Comparison of ENCODE assay signal across 1 cellular context in the genomic region with DNA sequence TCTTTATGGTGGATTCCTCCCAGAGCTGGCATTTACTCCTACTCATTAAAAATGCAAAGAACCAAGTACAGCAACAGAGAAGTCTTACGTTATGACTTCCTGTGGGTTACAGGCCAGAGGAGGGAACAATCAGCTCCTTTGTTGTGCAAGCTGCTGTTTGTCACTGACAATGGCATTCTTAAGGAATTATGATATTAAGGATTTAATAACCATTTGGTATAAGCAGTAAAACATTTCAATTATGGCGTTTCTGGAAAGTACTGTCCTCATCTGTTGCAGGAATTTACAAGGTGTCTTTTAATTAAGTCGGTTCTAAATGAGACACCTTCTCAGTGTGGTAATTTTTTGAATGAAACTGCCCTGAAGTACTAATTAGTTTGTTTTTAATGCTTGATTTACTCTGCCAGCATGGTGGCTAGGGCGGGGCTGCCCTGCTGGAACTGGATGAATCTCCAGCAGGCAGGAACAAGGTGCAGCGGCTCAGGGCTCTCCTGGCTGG.
TF ChIP-seq lines count a peak whose summit lies in the region.

No MANE protein-coding gene starts in this region.

TF ChIP-seq in H1, 55 proteins besides CTCF, POLR2A, EP300 and RAD21 (continued from another document):
- TF ChIP-seq CHD1 (IDR thresholded peaks at IDR 0.05; ENCODE audit: low read depth, low read length), result no peak
- no peak for TF ChIP-seq TCF12 (IDR thresholded peaks at IDR 0.05; ENCODE audit: low read depth, low read length)
- no peak for TF ChIP-seq JUND (IDR thresholded peaks at IDR 0.05; ENCODE audit: low read length)
- no peak for TF ChIP-seq NANOG (IDR thresholded peaks at IDR 0.05; ENCODE audit: insufficient read depth, low read depth, low read length, poor library complexity, severe bottlenecking)
- no peak for TF ChIP-seq HDAC6 (IDR thresholded peaks at IDR 0.05; ENCODE audit: low read depth, low read length)
- TF ChIP-seq ASH2L (IDR thresholded peaks at IDR 0.05; ENCODE audit: low read length), result no peak
